1 cellular context compared by ENCODE assay signal in the genomic region with DNA sequence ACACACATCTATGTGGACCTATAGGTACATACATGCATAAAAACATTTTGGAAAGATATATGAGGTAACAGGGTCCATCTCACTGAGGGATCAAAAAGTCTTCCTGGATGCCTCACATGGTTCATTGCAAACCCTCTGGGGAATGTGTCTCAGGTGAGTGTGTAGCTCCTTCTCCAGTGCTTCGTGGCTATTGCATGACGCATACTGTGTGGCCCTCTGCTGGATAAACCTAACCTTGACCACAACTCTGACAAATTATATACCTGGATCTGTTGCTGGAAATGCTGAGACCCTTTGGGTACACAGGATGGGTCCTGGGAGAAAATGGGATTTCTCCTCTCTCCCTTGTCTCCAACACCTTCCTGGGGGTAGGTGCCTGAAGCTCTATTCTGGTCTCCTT.
TF ChIP-seq lines count a peak whose summit lies in the region.

No MANE protein-coding gene starts in this region.

TF ChIP-seq in H1, 55 proteins besides CTCF, POLR2A, EP300 and RAD21:
- TF ChIP-seq TEAD4 (IDR thresholded peaks at IDR 0.05; ENCODE audit: low read depth, low read length) = peak; percentile 4; the same call in 1 of the 2 replicates
- no peak for TF ChIP-seq CHD1 (IDR thresholded peaks at IDR 0.05; ENCODE audit: low read depth, low read length)
